ENCODE assay signal across 16 cellular contexts in genomic region chr5:95007953-95008596, GRCh38.
A peak's percentile ranks its signal among the peaks of the same experiment; 100 is the strongest.
DNase-seq lines count a peak whose midpoint lies in the region; ATAC-seq, FAIRE-seq and TF ChIP-seq lines count a peak whose summit lies in the region.
"Had no signal": no experiment of that assay in that cellular context is flagged by ENCODE, and none has a peak within 500 bp of the region (broad histone marks: within the 10 kb centered on the region; RNA-seq: fewer than 3 reads in every experiment).

No MANE protein-coding gene starts in this region.

- peak; percentile 82 for FAIRE-seq in GM19239 (lab: Jason Lieb, UNC)
- no peak for FAIRE-seq in D721Med (lab: Jason Lieb, UNC)
- FAIRE-seq: A204.1, colon, HTR-8/SVneo had no signal

- DNase-seq in GM10266 (ENCODE audit: extremely low spot score) (peak; percentile 25), GM19239 (ENCODE audit: insufficient read length, low spot score) (no peak), NCI-H146 (lab: John Stamatoyannopoulos, UW) (no peak), nucleus accumbens (lab: John Stamatoyannopoulos, UW) (no peak), D721Med (ENCODE audit: insufficient read length, low spot score) (no peak), LoVo (ENCODE audit: low spot score) (no peak)
- DNase-seq: activated CD8-positive, alpha-beta memory T cell treated with anti-CD3 and anti-CD28 coated beads, Interleukin-2, amount 50 U/mL, for 48 hours; NCI-H1092 treated with DMSO at 0.1 percent for 48 hours; NCI-H510A; Right ventricle myocardium superior had no signal

- peak; percentile 75 for ATAC-seq in GM21825 (IDR thresholded peaks at IDR 0.05; ENCODE audit: unreplicated experiment)
- ATAC-seq in HG03378 (IDR thresholded peaks at IDR 0.05; ENCODE audit: unreplicated experiment) = peak; percentile 93
- ATAC-seq: HCT116 had no signal

- TF ChIP-seq CTCF in GM10266 (IDR thresholded peaks at IDR 0.05; ENCODE audit: control insufficient read depth, insufficient read depth, low read depth, missing control alignments) (no peak), D721Med (IDR thresholded peaks at IDR 0.05; ENCODE audit: insufficient read depth, missing control alignments) (no peak)
